In genomic region chr3:131957511-131957910, GRCh38 we compare ENCODE assay signal across 19 cellular contexts.
DNase-seq lines count a peak whose midpoint lies in the region; ATAC-seq and TF ChIP-seq lines count a peak whose summit lies in the region.
"Had no signal": no experiment of that assay in that cellular context is flagged by ENCODE, and none has a peak within 500 bp of the region (broad histone marks: within the 10 kb centered on the region; RNA-seq: fewer than 3 reads in every experiment).

No MANE protein-coding gene starts in this region.

- WGBS in endodermal cell (ENCODE audit: insufficient coverage in 1 of 2, insufficient read length in 1 of 2), 2 experiments = 79 to 82% methylated on average over 4 to 5 of the region's 5 CpGs
- no CpG with 5 or more reads among the region's 5 CpGs for WGBS in mesendoderm (ENCODE audit: extremely low coverage, insufficient coverage, low lambda C conversion rate)

- no peaks in the 10 kb centered on the region for H3K36me3 Mint-ChIP-seq in endodermal cell (ENCODE audit: low read depth)

- H2BK15ac ChIP-seq in mesendoderm (replicated peaks; ENCODE audit: low read depth) = no peak overlapping the region

- no peak overlapping the region for H2BK5ac ChIP-seq in mesendoderm (ENCODE audit: low read length)

- ATAC-seq in HG03439 (IDR thresholded peaks at IDR 0.05; ENCODE audit: unreplicated experiment) (no peak), GM19395 (IDR thresholded peaks at IDR 0.05; ENCODE audit: unreplicated experiment) (no peak)
- ATAC-seq: HepG2, PC-3 had no signal

- no peaks in the 10 kb centered on the region for H3K79me1 ChIP-seq in mesendoderm (ENCODE audit: low read length)

- H2BK120ac ChIP-seq in mesendoderm (ENCODE audit: low read depth, low read length) = no peak overlapping the region

- H3K4me1 ChIP-seq in Karpas-422 (ENCODE audit: low read length) = no peaks in the 10 kb centered on the region
- H3K4me1 ChIP-seq in endodermal cell (ENCODE audit: control insufficient read depth, insufficient read depth, low read length) = peaks cover 10% of the 10 kb centered on the region
- H3K4me1 ChIP-seq in mesendoderm (ENCODE audit: control insufficient read depth, low read depth, low read length) = peaks cover 4% of the 10 kb centered on the region

- H3K9ac ChIP-seq in Karpas-422 (ENCODE audit: low read length) (no peak overlapping the region), endodermal cell (ENCODE audit: extremely low read depth, low read length, poor library complexity, severe bottlenecking) (peak overlapping the region; percentile 32), mesendoderm (ENCODE audit: low read length) (no peak overlapping the region)
- H3K9ac ChIP-seq: BLaER1 treated with 17β-estradiol and CSF1 and Interleukin-3, amounts not matched to agents 10 nM and 100 nM had no signal

- H4K8ac ChIP-seq in mesendoderm (ENCODE audit: low read depth, low read length) = no peak overlapping the region

- no peaks in the 10 kb centered on the region for H3K9me2 ChIP-seq in Karpas-422 (replicated peaks; ENCODE audit: insufficient read depth, low read length)

- H2AK5ac ChIP-seq in mesendoderm (ENCODE audit: low read length) = no peak overlapping the region

- H3K4me3 ChIP-seq in Karpas-422 (ENCODE audit: low read length) (no peak overlapping the region), endodermal cell (ENCODE audit: low read length) (no peak overlapping the region), mesendoderm (ENCODE audit: low read length) (no peak overlapping the region)
- H3K4me3 ChIP-seq: BLaER1 treated with 17β-estradiol and CSF1 and Interleukin-3, amounts not matched to agents 10 nM and 100 nM had no signal

- H3K27ac ChIP-seq in Karpas-422 (ENCODE audit: low read length) (no peak overlapping the region), endodermal cell (ENCODE audit: low read depth, low read length) (no peak overlapping the region), mesendoderm (ENCODE audit: low read depth, low read length) (no peak overlapping the region)
- H3K27ac ChIP-seq: BLaER1 treated with 17β-estradiol and CSF1 and Interleukin-3, amounts not matched to agents 10 nM and 100 nM; RWPE1 had no signal

- H3K9me3 Mint-ChIP-seq in endodermal cell = peaks cover 12% of the 10 kb centered on the region

- no peak overlapping the region for H2AFZ ChIP-seq in Karpas-422 (ENCODE audit: low read length)

- H3K56ac ChIP-seq in mesendoderm (ENCODE audit: low read length) = no peak overlapping the region

- peak overlapping the region; percentile 36 for H3K4ac ChIP-seq in mesendoderm (ENCODE audit: low read depth, low read length)

- H4K5ac ChIP-seq in mesendoderm (ENCODE audit: low read length) = no peak overlapping the region

- H3K27me3 Mint-ChIP-seq in endodermal cell (ENCODE audit: insufficient read depth) = peaks cover 3% of the 10 kb centered on the region

- H3K79me2 ChIP-seq in Karpas-422 (ENCODE audit: low read length) = no peaks in the 10 kb centered on the region
- no peaks in the 10 kb centered on the region for H3K79me2 ChIP-seq in mesendoderm (ENCODE audit: control insufficient read depth, insufficient read depth, low read length)

- H3K4me2 ChIP-seq in Karpas-422 (ENCODE audit: low read depth, low read length, poor library complexity, severe bottlenecking) (no peak overlapping the region), mesendoderm (ENCODE audit: low read length) (no peak overlapping the region)
- H3K4me2 ChIP-seq: BLaER1 treated with 17β-estradiol and CSF1 and Interleukin-3, amounts not matched to agents 10 nM and 100 nM had no signal

- peak overlapping the region; percentile 38 for H3K27ac Mint-ChIP-seq in endodermal cell

- H3K18ac ChIP-seq in mesendoderm (ENCODE audit: low read length) = no peak overlapping the region

- H3K4me3 Mint-ChIP-seq in endodermal cell = no peak overlapping the region

- H3K27me3 ChIP-seq in Karpas-422 (ENCODE audit: low read length) (no peaks in the 10 kb centered on the region), endodermal cell (ENCODE audit: control insufficient read depth, insufficient read depth, low read length, poor library complexity, severe bottlenecking) (no peaks in the 10 kb centered on the region), mesendoderm (ENCODE audit: insufficient read depth, low read length, poor library complexity) (no peaks in the 10 kb centered on the region)
- H3K27me3 ChIP-seq: BLaER1 treated with 17β-estradiol and CSF1 and Interleukin-3, amounts not matched to agents 10 nM and 100 nM had no signal

- H3K23ac ChIP-seq in mesendoderm (ENCODE audit: low read length) = no peak overlapping the region

- TF ChIP-seq CTCF in endodermal cell (conservative IDR thresholded peaks at IDR 0.05) = no peak

- H3K9me3 ChIP-seq in Karpas-422 (ENCODE audit: low read length) = no peaks in the 10 kb centered on the region
- peaks cover 4% of the 10 kb centered on the region for H3K9me3 ChIP-seq in endodermal cell (ENCODE audit: control insufficient read depth, low read length)

- peaks cover 14% of the 10 kb centered on the region for H3K4me1 Mint-ChIP-seq in endodermal cell

- peak; percentile 5 for DNase-seq in GM03348 (ENCODE audit: low spot score)
- peak; percentile 19 for DNase-seq in Karpas-422
- no peak for DNase-seq in endodermal cell
- no peak for DNase-seq in mesendoderm
- DNase-seq in C1 segment of cervical spinal cord (lab: John Stamatoyannopoulos, UW) = no peak
- DNase-seq: COR-L47, KG1, NCI-H1048, NCI-H1436 treated with DMSO at 0.1 percent for 48 hours, NCI-H2029 treated with DMSO at 0.1 percent for 48 hours, NCI-H2171 treated with DMSO at 0.1 percent for 48 hours, NCI-H510A, NCI-H82 had no signal

- no peaks in the 10 kb centered on the region for H4K20me1 ChIP-seq in Karpas-422 (ENCODE audit: insufficient read depth, low read depth, low read length)
- H4K20me1 ChIP-seq: BLaER1 treated with 17β-estradiol and CSF1 and Interleukin-3, amounts not matched to agents 10 nM and 100 nM had no signal

- no peaks in the 10 kb centered on the region for H3K36me3 ChIP-seq in Karpas-422 (ENCODE audit: insufficient read depth, low read length)
- H3K36me3 ChIP-seq in endodermal cell (ENCODE audit: control insufficient read depth, insufficient read depth, low read length) = no peaks in the 10 kb centered on the region
- H3K36me3 ChIP-seq in mesendoderm (ENCODE audit: control insufficient read depth, insufficient read depth, low read length) = no peaks in the 10 kb centered on the region
- H3K36me3 ChIP-seq: BLaER1 treated with 17β-estradiol and CSF1 and Interleukin-3, amounts not matched to agents 10 nM and 100 nM had no signal

Comparison
In these comparisons a context has a peak if more than half of its experiments do, and no peak if none do; other contexts are left out.
1. DNase-seq: peak in GM03348 (single experiment) and Karpas-422 (single experiment); none in endodermal cell (single experiment), mesendoderm (single experiment) and C1 segment of cervical spinal cord (0 of 14).